In genomic region chr9:124780757-124781151, GRCh38 we compare ENCODE assay signal across 1 cellular context.
TF ChIP-seq lines count a peak whose summit lies in the region.

No MANE protein-coding gene starts in this region.

TF ChIP-seq in endothelial cell of umbilical vein, 7 proteins besides CTCF, POLR2A, EP300 and RAD21:
- no peak for TF ChIP-seq MAX (IDR thresholded peaks at IDR 0.05; ENCODE audit: insufficient read depth, insufficient read length)
- no peak for TF ChIP-seq MYC (IDR thresholded peaks at IDR 0.05; ENCODE audit: low read depth, low read length)
- no peak for TF ChIP-seq GATA2 (IDR thresholded peaks at IDR 0.05; ENCODE audit: insufficient read depth, insufficient read length, low read depth, low read length)
- no peak for TF ChIP-seq EZH2 (IDR thresholded peaks at IDR 0.05; ENCODE audit: borderline replicate concordance, low read depth, low read length, severe bottlenecking)
- no peak for TF ChIP-seq POLR2AphosphoS5 (IDR thresholded peaks at IDR 0.05; ENCODE audit: insufficient read depth, low read depth, low read length)
- no peak for TF ChIP-seq JUN (IDR thresholded peaks at IDR 0.05; ENCODE audit: borderline replicate concordance, insufficient read depth, insufficient read length, low read depth)
- TF ChIP-seq FOS (IDR thresholded peaks at IDR 0.05; ENCODE audit: borderline replicate concordance, insufficient read depth, low read length) = no peak
